Comparison of ENCODE assay signal across 20 cellular contexts in the genomic region with DNA sequence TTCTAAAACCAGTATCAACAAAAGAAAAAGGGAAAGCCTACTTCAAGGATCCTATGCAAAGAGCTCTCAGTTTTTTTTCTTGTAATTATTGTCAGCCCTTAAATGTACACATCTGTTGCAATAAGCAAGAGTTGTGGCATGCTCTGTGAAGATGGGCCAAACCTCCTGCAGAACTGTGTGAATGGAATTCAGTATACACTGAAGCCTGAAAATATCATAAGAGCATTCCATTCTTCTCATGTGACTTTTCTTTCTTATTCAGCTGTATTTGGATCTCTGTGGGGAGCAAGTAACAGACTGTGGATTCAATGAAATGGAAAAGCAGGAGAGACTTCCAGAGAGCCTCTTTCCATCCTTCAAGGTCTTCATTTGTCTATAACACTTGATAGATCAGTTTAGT.
DNase-seq lines count a peak whose midpoint lies in the region; ATAC-seq and TF ChIP-seq lines count a peak whose summit lies in the region.
"Had no signal": no experiment of that assay in that cellular context is flagged by ENCODE, and none has a peak within 500 bp of the region (broad histone marks: within the 10 kb centered on the region; RNA-seq: fewer than 3 reads in every experiment).

No MANE protein-coding gene starts in this region.

- no peaks in the 10 kb centered on the region for H3K4me1 Mint-ChIP-seq in CD4-positive, alpha-beta memory T cell
- H3K4me1 Mint-ChIP-seq: IgD-negative memory B cell had no signal

- no peaks in the 10 kb centered on the region for H3K36me3 Mint-ChIP-seq in CD4-positive, alpha-beta memory T cell
- H3K36me3 Mint-ChIP-seq: IgD-negative memory B cell, neural progenitor cell, type B pancreatic cell had no signal

- H3K27ac ChIP-seq in CD4-positive, alpha-beta memory T cell (ENCODE audit: low read depth, low read length), result no peak overlapping the region
- H3K27ac ChIP-seq: neural progenitor cell, RWPE1 had no signal

- intact Hi-C loops in CD4-positive, alpha-beta memory T cell (cut with micrococcal nuclease), result no loop called here

- H3K4me1 ChIP-seq in CD4-positive, alpha-beta memory T cell (ENCODE audit: insufficient read depth, low read length), result no peaks in the 10 kb centered on the region
- H3K4me1 ChIP-seq: neural progenitor cell had no signal

- no peak overlapping the region for H3K4me3 ChIP-seq in choroid plexus epithelial cell (ENCODE audit: low read depth, low read length)
- no peak overlapping the region for H3K4me3 ChIP-seq in CD4-positive, alpha-beta memory T cell (ENCODE audit: low read length in 2 of 2)
- H3K4me3 ChIP-seq: neural progenitor cell had no signal

- CTCF ChIA-PET in CD4-positive, alpha-beta memory T cell (lab: Charles Lee; ENCODE audit: partially characterized antibody), result no interaction called here

- H3K27me3 ChIP-seq in CD4-positive, alpha-beta memory T cell (ENCODE audit: insufficient read depth, low read length), result no peaks in the 10 kb centered on the region
- H3K27me3 ChIP-seq: neural progenitor cell had no signal

- H3K27ac Mint-ChIP-seq in CD4-positive, alpha-beta memory T cell, result no peak overlapping the region
- H3K27ac Mint-ChIP-seq: activated CD4-positive, alpha-beta T cell treated with anti-CD3 and anti-CD28 coated beads, Interleukin-2, amount 10 ng/mL, durations not matched to agents 7 days and 5 days; IgD-negative memory B cell; neural progenitor cell; stimulated activated naive CD8-positive, alpha-beta T cell treated with anti-CD3 and anti-CD28 coated beads, Interleukin-15, Interleukin-2, amounts not matched to agents 100 ng/mL and 50 ng/mL, for 24 hours; type B pancreatic cell had no signal

- peaks cover 0 to 2% (median 0%) of the 10 kb centered on the region in 8 donors for H3K9me3 Mint-ChIP-seq in CD4-positive, alpha-beta memory T cell
- H3K9me3 Mint-ChIP-seq: activated CD4-positive, alpha-beta T cell treated with anti-CD3 and anti-CD28 coated beads, Interleukin-2, amount 10 ng/mL, durations not matched to agents 7 days and 5 days; stimulated activated naive CD8-positive, alpha-beta T cell treated with anti-CD3 and anti-CD28 coated beads, Interleukin-15, Interleukin-2, amounts not matched to agents 100 ng/mL and 50 ng/mL, for 24 hours had no signal

- no peak overlapping the region for H3K4me3 Mint-ChIP-seq in CD4-positive, alpha-beta memory T cell
- H3K4me3 Mint-ChIP-seq: activated CD4-positive, alpha-beta T cell treated with anti-CD3 and anti-CD28 coated beads, Interleukin-2, amount 10 ng/mL, durations not matched to agents 7 days and 5 days; IgD-negative memory B cell; neural progenitor cell; stimulated activated naive CD8-positive, alpha-beta T cell treated with anti-CD3 and anti-CD28 coated beads, Interleukin-15, Interleukin-2, amounts not matched to agents 100 ng/mL and 50 ng/mL, for 24 hours; type B pancreatic cell had no signal

- no peak for ATAC-seq in GM21723 (IDR thresholded peaks at IDR 0.05; ENCODE audit: unreplicated experiment)
- ATAC-seq: right cardiac atrium had no signal

- H3K36me3 ChIP-seq in CD4-positive, alpha-beta memory T cell (ENCODE audit: insufficient read depth, low read length), result no peaks in the 10 kb centered on the region
- H3K36me3 ChIP-seq: neural progenitor cell had no signal

- H3K27me3 Mint-ChIP-seq in CD4-positive, alpha-beta memory T cell, result peaks cover 1 to 2% of the 10 kb centered on the region in 2 donors
- H3K27me3 Mint-ChIP-seq: activated CD4-positive, alpha-beta T cell treated with anti-CD3 and anti-CD28 coated beads, Interleukin-2, amount 10 ng/mL, durations not matched to agents 7 days and 5 days; type B pancreatic cell had no signal

- DNase-seq in AG08395 (ENCODE audit: low spot score), result peak; percentile 58
- peak; percentile 40 for DNase-seq in LHCN-M2 (ENCODE audit: low read depth)
- DNase-seq in choroid plexus epithelial cell (ENCODE audit: low read depth), result peak; percentile 95
- peak; percentile 89 for DNase-seq in iris pigment epithelial cell (ENCODE audit: low read depth)
- no peak for DNase-seq in stimulated activated CD4-positive, alpha-beta T cell treated with anti-CD3 and anti-CD28 coated beads, Interleukin-15, amount 100 ng/mL, for 24 hours
- DNase-seq in CD4-positive, alpha-beta memory T cell, result no peak
- DNase-seq in SKM-1 (lab: John Stamatoyannopoulos, UW; ENCODE audit: unreplicated experiment), result no peak
- DNase-seq: activated CD4-positive, alpha-beta T cell treated with anti-CD3 and anti-CD28 coated beads, Interleukin-2, amount 10 ng/mL, durations not matched to agents 7 days and 5 days; aorta; hippocampal formation; NCI-H1694 treated with DMSO at 0.1 percent for 48 hours; NCI-H446; right cardiac atrium; T-helper 1 cell had no signal

- POLR2A ChIA-PET in CD4-positive, alpha-beta memory T cell (lab: Charles Lee; ENCODE audit: partially characterized antibody), result no interaction called here

- H3K9me3 ChIP-seq in CD4-positive, alpha-beta memory T cell (ENCODE audit: control insufficient read depth in 1 of 2, low read length in 2 of 2), result no peaks in the 10 kb centered on the region

- no peak for TF ChIP-seq CTCF in choroid plexus epithelial cell (conservative IDR thresholded peaks at IDR 0.05; ENCODE audit: low read depth, low read length)

Comparison
In these comparisons a context has a peak if more than half of its experiments do, and no peak if none do; other contexts are left out.
1. DNase-seq: peak in AG08395 (single experiment), LHCN-M2 (single experiment), choroid plexus epithelial cell (single experiment) and iris pigment epithelial cell (single experiment); none in stimulated activated CD4-positive, alpha-beta T cell treated with anti-CD3 and anti-CD28 coated beads, Interleukin-15, amount 100 ng/mL, for 24 hours (single experiment), CD4-positive, alpha-beta memory T cell (0 of 5) and SKM-1 (single experiment).